In genomic region chr3:153190923-153191322, GRCh38 we compare ENCODE assay signal across 35 cellular contexts. TPM values are rescaled to one million over a fixed set of nuclear protein-coding genes. Genes with fewer than 3 reads are reported as not detected.
DNase-seq lines count a peak whose midpoint lies in the region; ATAC-seq, FAIRE-seq and TF ChIP-seq lines count a peak whose summit lies in the region.
"Had no signal": no experiment of that assay in that cellular context is flagged by ENCODE, and none has a peak within 500 bp of the region (broad histone marks: within the 10 kb centered on the region; RNA-seq: fewer than 3 reads in every experiment).

No MANE protein-coding gene starts in this region.

- TF ChIP-seq CTCF in SK-N-SH (IDR thresholded peaks at IDR 0.05) (no peak), keratinocyte (optimal IDR thresholded peaks at IDR 0.05 in 1 of 3, IDR thresholded peaks at IDR 0.05 in 1 of 3, conservative IDR thresholded peaks at IDR 0.05 in 1 of 3; ENCODE audit: extremely low read depth in 1 of 3, insufficient read depth in 2 of 3, low read length in 3 of 3) (no peak)

- peak overlapping the region; percentile 18; the same call in 1 of the 2 replicates for H3K4me3 ChIP-seq in SK-N-MC
- no peak overlapping the region for H3K4me3 ChIP-seq in SK-N-SH (ENCODE audit: low read depth in 2 of 2, low read length in 1 of 2)
- no peak overlapping the region for H3K4me3 ChIP-seq in keratinocyte (ENCODE audit: control insufficient read depth in 2 of 3, extremely low read depth in 1 of 3, insufficient read depth in 2 of 3, low read depth in 1 of 3, low read length in 3 of 3)
- H3K4me3 ChIP-seq: A549; BLaER1; BLaER1 treated with 17β-estradiol and CSF1 and Interleukin-3, amounts not matched to agents 10 nM and 100 nM had no signal

- H3K36me3 ChIP-seq in SK-N-MC (ENCODE audit: insufficient read depth, low read length) (no peaks in the 10 kb centered on the region), SK-N-SH (replicated peaks in 1 of 2; ENCODE audit: control insufficient read depth in 1 of 2, insufficient read depth in 2 of 2, low read length in 1 of 2) (no peaks in the 10 kb centered on the region), keratinocyte (ENCODE audit: control insufficient read depth in 2 of 2, extremely low read depth in 1 of 2, insufficient read depth in 2 of 2, low read length in 2 of 2) (no peaks in the 10 kb centered on the region)
- H3K36me3 ChIP-seq: BE2C, BLaER1 had no signal

- DNase-seq in SK-N-MC (ENCODE audit: low read depth, low spot score): no peak
- DNase-seq in SK-N-SH: no peak
- no peak for DNase-seq in keratinocyte (ENCODE audit: low read depth, low spot score)
- no peak for DNase-seq in mesenteric fat pad (ENCODE audit: low spot score)
- DNase-seq in medulla oblongata (ENCODE audit: extremely low spot score): no peak
- DNase-seq in GOT3 (lab: John Stamatoyannopoulos, UW): no peak
- DNase-seq: 8988T; ACHN; AML-193; BE2C; C1 segment of cervical spinal cord; Caco-2; Calu3; CD4-positive, alpha-beta memory T cell; CD4-positive, alpha-beta T cell; CD4-positive, CD25-positive, alpha-beta regulatory T cell; CD8-positive, alpha-beta memory T cell; CD8-positive, alpha-beta T cell; COR-L47; DMS 273 treated with DMSO at 0.1 percent for 48 hours; DMS153; DMS53; DMS79; DMS79 treated with DMSO at 0.1 percent for 48 hours; DND-41; EL had no signal

- dilution Hi-C loops in keratinocyte (cut with MboI; ENCODE audit: extremely low pct_ligation_motif_present, low sequenced_read_pairs): no loop called here

- TF ChIP-seq EP300 in SK-N-SH (IDR thresholded peaks at IDR 0.05; ENCODE audit: borderline replicate concordance in 1 of 2, low read depth in 1 of 2, low read length in 1 of 2): no peak

- POLR2A ChIA-PET in SK-N-SH (lab: Yijun Ruan, JAX): no interaction called here

- WGBS in SK-N-SH (ENCODE audit: low lambda C conversion rate): 28% methylated on average over 2 of the region's 2 CpGs

- H3K9ac ChIP-seq in SK-N-MC (ENCODE audit: insufficient read length) (no peak overlapping the region), SK-N-SH (no peak overlapping the region), keratinocyte (ENCODE audit: control insufficient read depth, extremely low read depth, insufficient read depth, low read length) (no peak overlapping the region)
- H3K9ac ChIP-seq: BLaER1; BLaER1 treated with 17β-estradiol and CSF1 and Interleukin-3, amounts not matched to agents 10 nM and 100 nM had no signal

- H3K9me1 ChIP-seq in keratinocyte (ENCODE audit: control insufficient read depth, extremely low read depth, insufficient read depth, low read length): no peaks in the 10 kb centered on the region

- H3K27ac ChIP-seq in SK-N-MC (peak overlapping the region; percentile 7; the same call in 1 of the 2 replicates), SK-N-SH (ENCODE audit: low read depth in 2 of 2, low read length in 1 of 2) (no peak overlapping the region), keratinocyte (ENCODE audit: control insufficient read depth, insufficient read depth, low read length) (no peak overlapping the region)
- H3K27ac ChIP-seq: 22Rv1; A549; BLaER1; BLaER1 treated with 17β-estradiol and CSF1 and Interleukin-3, amounts not matched to agents 10 nM and 100 nM; C4-2B had no signal

- H3K9me3 ChIP-seq in SK-N-MC (ENCODE audit: low read depth, low read length) (no peaks in the 10 kb centered on the region), SK-N-SH (no peaks in the 10 kb centered on the region; the same call in 1 of the 2 replicates), keratinocyte (ENCODE audit: control insufficient read depth, low read depth, low read length) (no peaks in the 10 kb centered on the region)
- H3K9me3 ChIP-seq: A549; BE2C; BLaER1; BLaER1 treated with 17β-estradiol and CSF1 and Interleukin-3, amounts not matched to agents 10 nM and 100 nM; Caco-2 had no signal

- H3K4me2 ChIP-seq in SK-N-SH (no peak overlapping the region), keratinocyte (ENCODE audit: control insufficient read depth, extremely low read depth, insufficient read depth, low read depth, low read length) (no peak overlapping the region)
- H3K4me2 ChIP-seq: A549; BLaER1; BLaER1 treated with 17β-estradiol and CSF1 and Interleukin-3, amounts not matched to agents 10 nM and 100 nM had no signal

- CTCF ChIA-PET in SK-N-SH (lab: Yijun Ruan, JAX): no interaction called here

- ATAC-seq in SK-N-SH treated with all-trans-retinoic acid at 6 μM for 48 hours (peak; percentile 65), HG02623 (IDR thresholded peaks at IDR 0.05; ENCODE audit: unreplicated experiment) (no peak)
- ATAC-seq: A549; CD8-positive, alpha-beta T cell had no signal

- peak; percentile 36 for FAIRE-seq in keratinocyte (lab: Jason Lieb, UNC)
- FAIRE-seq: A204.1, A549, D721Med had no signal

- H3K79me2 ChIP-seq in SK-N-SH (ENCODE audit: insufficient read depth): no peaks in the 10 kb centered on the region
- no peaks in the 10 kb centered on the region for H3K79me2 ChIP-seq in keratinocyte (ENCODE audit: control insufficient read depth, insufficient read depth, low read length)

- no peaks in the 10 kb centered on the region for H3K9me2 ChIP-seq in SK-N-SH

- H2AFZ ChIP-seq in SK-N-SH (ENCODE audit: low read depth): 0 out of 2 replicates have a peak overlapping the region, but pooled peaks have one; percentile 7
- no peak overlapping the region for H2AFZ ChIP-seq in keratinocyte (ENCODE audit: control insufficient read depth, low read length)

- H3K4me1 ChIP-seq in SK-N-SH (ENCODE audit: control insufficient read depth in 1 of 2, insufficient read depth in 2 of 2, low read depth in 1 of 2, low read length in 1 of 2) (peaks cover 3 to 5% of the 10 kb centered on the region in 2 experiments; a peak in 1 of 4 replicates), keratinocyte (ENCODE audit: control insufficient read depth, extremely low read depth, insufficient read depth, low read length) (no peaks in the 10 kb centered on the region)
- H3K4me1 ChIP-seq: A549; BE2C; BLaER1; BLaER1 treated with 17β-estradiol and CSF1 and Interleukin-3, amounts not matched to agents 10 nM and 100 nM; Caco-2 had no signal

- H4K20me1 ChIP-seq in SK-N-SH (ENCODE audit: insufficient read depth) (no peaks in the 10 kb centered on the region), keratinocyte (ENCODE audit: control insufficient read depth, extremely low read depth, insufficient read depth, low read length) (no peaks in the 10 kb centered on the region)
- H4K20me1 ChIP-seq: BLaER1; BLaER1 treated with 17β-estradiol and CSF1 and Interleukin-3, amounts not matched to agents 10 nM and 100 nM had no signal

- no peaks in the 10 kb centered on the region for H3K27me3 ChIP-seq in SK-N-SH (ENCODE audit: insufficient read depth)
- H3K27me3 ChIP-seq in keratinocyte (ENCODE audit: control insufficient read depth, extremely low read depth, insufficient read depth, low read length): no peaks in the 10 kb centered on the region
- H3K27me3 ChIP-seq: BE2C; BLaER1; BLaER1 treated with 17β-estradiol and CSF1 and Interleukin-3, amounts not matched to agents 10 nM and 100 nM had no signal

- H3F3A ChIP-seq in SK-N-SH (replicated peaks; ENCODE audit: insufficient read depth): peaks cover 3% of the 10 kb centered on the region

- no peak for TF ChIP-seq RAD21 in SK-N-SH (IDR thresholded peaks at IDR 0.05; ENCODE audit: low read length)

TF ChIP-seq in SK-N-SH, 30 proteins besides CTCF, POLR2A, EP300 and RAD21 (continues in another document):
- TF ChIP-seq TAF1 (IDR thresholded peaks at IDR 0.05; ENCODE audit: borderline replicate concordance, low read depth, low read length) (no peak), GABPA (IDR thresholded peaks at IDR 0.05; ENCODE audit: low read depth) (no peak), CHD2 (IDR thresholded peaks at IDR 0.05; ENCODE audit: low read length, partially characterized antibody) (no peak), IRF3 (IDR thresholded peaks at IDR 0.05; ENCODE audit: low read depth, low read length) (no peak), SMC3 (IDR thresholded peaks at IDR 0.05; ENCODE audit: low read depth, low read length) (no peak)

TF ChIP-seq in SK-N-SH treated with all-trans-retinoic acid at 6 μM for 48 hours, 23 proteins besides CTCF, POLR2A, EP300 and RAD21:
- no peak for TF ChIP-seq OSR1 (CRISPR knock-in tag; IDR thresholded peaks at IDR 0.05)
- TF ChIP-seq ISL1 (CRISPR knock-in tag; IDR thresholded peaks at IDR 0.05): peak; percentile 93
- TF ChIP-seq TCF4 (CRISPR knock-in tag; IDR thresholded peaks at IDR 0.05; ENCODE audit: borderline replicate concordance): peak; percentile 43; the same call in 1 of the 2 replicates

RNA-seq across cellular contexts. Expression of gene RAP2B, which starts 28.9 kb away (rescaled TPM):
- 5.8 and 7.3 TPM in 2 replicates for polyA plus RNA-seq in SK-N-SH (2012; rRNA removed)
- polyA plus RNA-seq in SK-N-SH (2012; cell fraction: cytosol; rRNA removed): 5.4 and 6.4 TPM in 2 replicates
- polyA plus RNA-seq in SK-N-SH (2012; cell fraction: nucleus; rRNA removed): 2.3 and 2.6 TPM in 2 replicates
- polyA plus RNA-seq in keratinocyte: 17.0 to 20.1 TPM (median 19.7 TPM) in 3 replicates
- polyA plus RNA-seq in keratinocyte (2011; ENCODE audit: low read depth): 11.3 TPM
- 15.2 and 16.7 TPM in 2 replicates for polyA plus RNA-seq in keratinocyte (2011; cell fraction: cytosol; rRNA removed)
- polyA plus RNA-seq in keratinocyte (2011; cell fraction: nucleus; rRNA removed): 28.1 and 28.9 TPM in 2 replicates
- 22.5 and 24.8 TPM in 2 replicates for polyA plus RNA-seq in keratinocyte (2012; ENCODE audit: low replicate concordance)
- polyA minus RNA-seq in keratinocyte: 20.7 to 42.1 TPM (median 37.9 TPM) in 3 replicates
- polyA minus RNA-seq in keratinocyte (2011; cell fraction: cytosol; rRNA and poly(A)+ RNA removed): 94.8 TPM
- 52.3 and 72.3 TPM in 2 replicates for polyA minus RNA-seq in keratinocyte (2011; cell fraction: nucleus; rRNA and poly(A)+ RNA removed)
- 17.0 TPM for total RNA-seq in mesenteric fat pad
